In genomic region chr10:129740532-129741279, GRCh38 we compare ENCODE assay signal across 18 cellular contexts.
DNase-seq lines count a peak whose midpoint lies in the region; ATAC-seq and TF ChIP-seq lines count a peak whose summit lies in the region.
"Had no signal": no experiment of that assay in that cellular context is flagged by ENCODE, and none has a peak within 500 bp of the region (broad histone marks: within the 10 kb centered on the region; RNA-seq: fewer than 3 reads in every experiment).

No MANE protein-coding gene starts in this region.

- no peaks in the 10 kb centered on the region for H4K20me1 ChIP-seq in MM.1S (ENCODE audit: insufficient read depth, low read length)

- no peaks in the 10 kb centered on the region for H3K79me1 ChIP-seq in mesendoderm (ENCODE audit: low read length)

- H3K4me1 ChIP-seq in mesendoderm (ENCODE audit: control insufficient read depth, low read depth, low read length) (no peaks in the 10 kb centered on the region), MM.1S (ENCODE audit: low read length) (no peaks in the 10 kb centered on the region)

- no peaks in the 10 kb centered on the region for H3K27me3 Mint-ChIP-seq in activated CD4-positive, alpha-beta memory T cell treated with anti-CD3 and anti-CD28 coated beads, Interleukin-2, amount 10 ng/mL, durations not matched to agents 7 days and 5 days
- H3K27me3 Mint-ChIP-seq in activated CD4-positive, alpha-beta memory T cell treated with anti-CD3 and anti-CD28 coated beads for 36 hours, result no peaks in the 10 kb centered on the region
- H3K27me3 Mint-ChIP-seq in WTC11 (ENCODE audit: low read depth), result no peaks in the 10 kb centered on the region; the same call in 1 of the 2 replicates

- WGBS in mesendoderm (ENCODE audit: extremely low coverage, insufficient coverage, low lambda C conversion rate), result no CpG with 5 or more reads among the region's 15 CpGs

- H3K56ac ChIP-seq in mesendoderm (ENCODE audit: low read length), result no peak overlapping the region

- no peaks in the 10 kb centered on the region for H3F3A ChIP-seq in MM.1S (ENCODE audit: insufficient read depth, low read length)

- H3K4ac ChIP-seq in mesendoderm (ENCODE audit: low read depth, low read length), result no peak overlapping the region

- no peak for TF ChIP-seq CTCF in WTC11 (IDR thresholded peaks at IDR 0.05)
- no peak for TF ChIP-seq CTCF in MM.1S (IDR thresholded peaks at IDR 0.05; ENCODE audit: low read length)

- no peak overlapping the region for H3K4me2 ChIP-seq in mesendoderm (ENCODE audit: low read length)
- H3K4me2 ChIP-seq in MM.1S (ENCODE audit: low read depth, low read length), result no peak overlapping the region
- H3K4me2 ChIP-seq: KMS-11 had no signal

- no peak overlapping the region for H3K18ac ChIP-seq in mesendoderm (ENCODE audit: low read length)

- peak; percentile 3 for DNase-seq in activated CD4-positive, alpha-beta memory T cell treated with anti-CD3 and anti-CD28 coated beads, Interleukin-2, amount 10 ng/mL, durations not matched to agents 7 days and 5 days
- DNase-seq in activated CD4-positive, alpha-beta memory T cell treated with anti-CD3 and anti-CD28 coated beads for 36 hours, result no peak
- peak; percentile 28 for DNase-seq in WTC11 (ENCODE audit: low spot score)
- DNase-seq in mesendoderm, result peak; percentile 16
- DNase-seq in NCI-H187 (lab: John Stamatoyannopoulos, UW), result no peak
- DNase-seq in H4 (ENCODE audit: low spot score), result no peak
- DNase-seq in MM.1S, result no peak
- no peak for DNase-seq in NCI-H2171 treated with DMSO at 0.1 percent for 48 hours (lab: John Stamatoyannopoulos, UW)
- DNase-seq: COR-L47, DMS79 treated with DMSO at 0.1 percent for 48 hours, GDM1, NCI-H1105 treated with DMSO at 0.1 percent for 48 hours, NCI-H187 treated with DMSO at 0.1 percent for 48 hours, NCI-H2171, NCI-H510A, SHP77 treated with DMSO at 0.1 percent for 48 hours had no signal

- H3K9ac ChIP-seq in mesendoderm (ENCODE audit: low read length), result no peak overlapping the region
- no peak overlapping the region for H3K9ac ChIP-seq in MM.1S (ENCODE audit: low read length)
- H3K9ac ChIP-seq: KMS-11 had no signal

- no peak overlapping the region for H2AFZ ChIP-seq in MM.1S (ENCODE audit: low read length)

- no peak overlapping the region for H2BK15ac ChIP-seq in mesendoderm (replicated peaks; ENCODE audit: low read depth)

- H3K27me3 ChIP-seq in mesendoderm (ENCODE audit: insufficient read depth, low read length, poor library complexity) (no peaks in the 10 kb centered on the region), MM.1S (replicated peaks; ENCODE audit: insufficient read depth, low read length) (no peaks in the 10 kb centered on the region)

- POLR2A ChIA-PET in activated CD4-positive, alpha-beta memory T cell treated with anti-CD3 and anti-CD28 coated beads, Interleukin-2, amount 10 ng/mL, durations not matched to agents 7 days and 5 days (lab: Charles Lee), result no interaction called here
- POLR2A ChIA-PET in activated CD4-positive, alpha-beta memory T cell treated with anti-CD3 and anti-CD28 coated beads for 36 hours (lab: Charles Lee), result no interaction called here
- POLR2A ChIA-PET in WTC11 (lab: Charles Lee), result no interaction called here

- CTCF ChIA-PET in activated CD4-positive, alpha-beta memory T cell treated with anti-CD3 and anti-CD28 coated beads, Interleukin-2, amount 10 ng/mL, durations not matched to agents 7 days and 5 days (lab: Charles Lee), result no interaction called here
- CTCF ChIA-PET in activated CD4-positive, alpha-beta memory T cell treated with anti-CD3 and anti-CD28 coated beads for 36 hours (lab: Charles Lee), result no interaction called here
- CTCF ChIA-PET in WTC11 (lab: Charles Lee), result interaction anchor here (1.0 kb wide), 1 partner anchor 82 kb away, joined by 6 read pairs; no protein-coding TSS in a partner anchor

- no peaks in the 10 kb centered on the region for H3K9me2 ChIP-seq in MM.1S (replicated peaks; ENCODE audit: insufficient read depth, low read length)

- no peak overlapping the region for H3K4me3 ChIP-seq in mesendoderm (ENCODE audit: low read length)
- no peak overlapping the region for H3K4me3 ChIP-seq in MM.1S (ENCODE audit: low read length)

- H3K36me3 ChIP-seq in mesendoderm (ENCODE audit: control insufficient read depth, insufficient read depth, low read length), result no peaks in the 10 kb centered on the region
- H3K36me3 ChIP-seq in MM.1S (replicated peaks; ENCODE audit: insufficient read depth, low read length), result no peaks in the 10 kb centered on the region

- H3K9me3 Mint-ChIP-seq in activated CD4-positive, alpha-beta memory T cell treated with anti-CD3 and anti-CD28 coated beads, Interleukin-2, amount 10 ng/mL, durations not matched to agents 7 days and 5 days, result peaks cover 15% of the 10 kb centered on the region
- H3K9me3 Mint-ChIP-seq in activated CD4-positive, alpha-beta memory T cell treated with anti-CD3 and anti-CD28 coated beads for 36 hours, result peaks cover 20% of the 10 kb centered on the region
- peaks cover 21% of the 10 kb centered on the region for H3K9me3 Mint-ChIP-seq in WTC11

- H3K27ac ChIP-seq in mesendoderm (ENCODE audit: low read depth, low read length) (no peak overlapping the region), MM.1S (ENCODE audit: low read length) (no peak overlapping the region)
- H3K27ac ChIP-seq: KMS-11 had no signal

- H3K9me3 ChIP-seq in MM.1S (replicated peaks; ENCODE audit: insufficient read depth, low read length), result no peaks in the 10 kb centered on the region

- no peak overlapping the region for H4K5ac ChIP-seq in mesendoderm (ENCODE audit: low read length)

- no peak overlapping the region for H3K4me3 Mint-ChIP-seq in activated CD4-positive, alpha-beta memory T cell treated with anti-CD3 and anti-CD28 coated beads, Interleukin-2, amount 10 ng/mL, durations not matched to agents 7 days and 5 days
- no peak overlapping the region for H3K4me3 Mint-ChIP-seq in activated CD4-positive, alpha-beta memory T cell treated with anti-CD3 and anti-CD28 coated beads for 36 hours
- H3K4me3 Mint-ChIP-seq in WTC11, result no peak overlapping the region
- H3K4me3 Mint-ChIP-seq: CD14-positive monocyte had no signal

- no peak overlapping the region for H3K23ac ChIP-seq in mesendoderm (ENCODE audit: low read length)

- no peaks in the 10 kb centered on the region for H3K79me2 ChIP-seq in mesendoderm (ENCODE audit: control insufficient read depth, insufficient read depth, low read length)
- H3K79me2 ChIP-seq in MM.1S (ENCODE audit: low read length), result no peaks in the 10 kb centered on the region

- H3K27ac Mint-ChIP-seq in activated CD4-positive, alpha-beta memory T cell treated with anti-CD3 and anti-CD28 coated beads, Interleukin-2, amount 10 ng/mL, durations not matched to agents 7 days and 5 days, result no peak overlapping the region
- no peak overlapping the region for H3K27ac Mint-ChIP-seq in activated CD4-positive, alpha-beta memory T cell treated with anti-CD3 and anti-CD28 coated beads for 36 hours
- no peak overlapping the region for H3K27ac Mint-ChIP-seq in WTC11

- no peak overlapping the region for H2BK5ac ChIP-seq in mesendoderm (ENCODE audit: low read length)

- no peaks in the 10 kb centered on the region for H3K4me1 Mint-ChIP-seq in activated CD4-positive, alpha-beta memory T cell treated with anti-CD3 and anti-CD28 coated beads, Interleukin-2, amount 10 ng/mL, durations not matched to agents 7 days and 5 days
- no peaks in the 10 kb centered on the region for H3K4me1 Mint-ChIP-seq in activated CD4-positive, alpha-beta memory T cell treated with anti-CD3 and anti-CD28 coated beads for 36 hours (ENCODE audit: low read depth)
- H3K4me1 Mint-ChIP-seq in WTC11, result 0 out of 2 replicates have a peak, but pooled peaks cover 2% of the 10 kb centered on the region

- intact Hi-C loops in activated CD4-positive, alpha-beta memory T cell treated with anti-CD3 and anti-CD28 coated beads for 36 hours (cut with micrococcal nuclease), result no loop called here

- H2AK5ac ChIP-seq in mesendoderm (ENCODE audit: low read length), result no peak overlapping the region

- H4K8ac ChIP-seq in mesendoderm (ENCODE audit: low read depth, low read length), result no peak overlapping the region

- H3K36me3 Mint-ChIP-seq in activated CD4-positive, alpha-beta memory T cell treated with anti-CD3 and anti-CD28 coated beads, Interleukin-2, amount 10 ng/mL, durations not matched to agents 7 days and 5 days (ENCODE audit: low read depth), result no peaks in the 10 kb centered on the region
- peaks cover 45% of the 10 kb centered on the region for H3K36me3 Mint-ChIP-seq in activated CD4-positive, alpha-beta memory T cell treated with anti-CD3 and anti-CD28 coated beads for 36 hours
- H3K36me3 Mint-ChIP-seq in WTC11, result peaks cover 18% of the 10 kb centered on the region
- H3K36me3 Mint-ChIP-seq: CD14-positive monocyte had no signal

- no peak overlapping the region for H2BK120ac ChIP-seq in mesendoderm (ENCODE audit: low read depth, low read length)

- ATAC-seq in WTC11, result peak; percentile 30; the same call in 1 of the 2 replicates

TF ChIP-seq in WTC11, 78 proteins besides CTCF, POLR2A, EP300 and RAD21 (continues in another document):
- TF ChIP-seq TP53 (CRISPR knock-in tag; IDR thresholded peaks at IDR 0.05) (no peak), JAZF1 (CRISPR knock-in tag; IDR thresholded peaks at IDR 0.05) (no peak), MAX (CRISPR knock-in tag; IDR thresholded peaks at IDR 0.05) (no peak), OVOL2 (CRISPR knock-in tag; IDR thresholded peaks at IDR 0.05; ENCODE audit: borderline replicate concordance) (no peak), TEAD1 (CRISPR knock-in tag; IDR thresholded peaks at IDR 0.05) (no peak), ZNF219 (CRISPR knock-in tag; IDR thresholded peaks at IDR 0.05; ENCODE audit: borderline replicate concordance) (no peak)

Comparison
In these comparisons a context has a peak if more than half of its experiments do, and no peak if none do; other contexts are left out.
1. DNase-seq: peak in activated CD4-positive, alpha-beta memory T cell treated with anti-CD3 and anti-CD28 coated beads, Interleukin-2, amount 10 ng/mL, durations not matched to agents 7 days and 5 days (single experiment), WTC11 (single experiment) and mesendoderm (single experiment); none in activated CD4-positive, alpha-beta memory T cell treated with anti-CD3 and anti-CD28 coated beads for 36 hours (single experiment), NCI-H187 (0 of 2), H4 (single experiment), MM.1S (single experiment) and NCI-H2171 treated with DMSO at 0.1 percent for 48 hours (single experiment).